ENCODE assay signal across 25 cellular contexts in genomic region chr7:131374821-131375220, GRCh38. TPM values are rescaled to one million over a fixed set of nuclear protein-coding genes. Genes with fewer than 3 reads are reported as not detected.
DNase-seq lines count a peak whose midpoint lies in the region; ATAC-seq and FAIRE-seq lines count a peak whose summit lies in the region.
"Had no signal": no experiment of that assay in that cellular context is flagged by ENCODE, and none has a peak within 500 bp of the region (broad histone marks: within the 10 kb centered on the region; RNA-seq: fewer than 3 reads in every experiment).

No MANE protein-coding gene starts in this region.

- no peak overlapping the region for H3K4me3 Mint-ChIP-seq in activated CD4-positive, alpha-beta T cell treated with anti-CD3 and anti-CD28 coated beads, Interleukin-2, amount 10 ng/mL, durations not matched to agents 7 days and 5 days
- H3K4me3 Mint-ChIP-seq: B cell; CD4-positive, alpha-beta memory T cell; CD4-positive, CD25-positive, alpha-beta regulatory T cell; CD8-positive, alpha-beta memory T cell had no signal

- FAIRE-seq in A204.1 (lab: Jason Lieb, UNC) (peak; percentile 46), TTC549 (lab: Jason Lieb, UNC) (peak; percentile 15), colon (lab: Jason Lieb, UNC) (peak; percentile 33)
- FAIRE-seq: A549, GM12892, GM18507, GM19239 had no signal

- H3K9me3 Mint-ChIP-seq in activated CD4-positive, alpha-beta T cell treated with anti-CD3 and anti-CD28 coated beads, Interleukin-2, amount 10 ng/mL, durations not matched to agents 7 days and 5 days, result no peaks in the 10 kb centered on the region
- H3K9me3 Mint-ChIP-seq: CD4-positive, alpha-beta memory T cell; CD4-positive, CD25-positive, alpha-beta regulatory T cell; CD8-positive, alpha-beta memory T cell had no signal

- no peak for ATAC-seq in GM18519 (IDR thresholded peaks at IDR 0.05; ENCODE audit: low FRiP score, unreplicated experiment)
- ATAC-seq: A549, GM12878 had no signal

- POLR2A ChIA-PET in activated CD4-positive, alpha-beta T cell treated with anti-CD3 and anti-CD28 coated beads, Interleukin-2, amount 10 ng/mL, durations not matched to agents 7 days and 5 days (lab: Charles Lee), result no interaction called here

- DNase-seq in H4 (ENCODE audit: low spot score), result no peak
- DNase-seq in activated CD4-positive, alpha-beta T cell treated with anti-CD3 and anti-CD28 coated beads, Interleukin-2, amount 10 ng/mL, durations not matched to agents 7 days and 5 days, result no peak
- DNase-seq: 8988T; AML-193; CD4-positive, alpha-beta memory T cell; CD4-positive, CD25-positive, alpha-beta regulatory T cell; CD8-positive, alpha-beta memory T cell; COR-L47; DMS 273 treated with DMSO at 0.1 percent for 48 hours; DMS153; DMS53; DMS79; DND-41; EL; GDM1 had no signal

- peaks cover 18% of the 10 kb centered on the region for H3K4me1 Mint-ChIP-seq in activated CD4-positive, alpha-beta T cell treated with anti-CD3 and anti-CD28 coated beads, Interleukin-2, amount 10 ng/mL, durations not matched to agents 7 days and 5 days

- no peaks in the 10 kb centered on the region for H3K27me3 Mint-ChIP-seq in activated CD4-positive, alpha-beta T cell treated with anti-CD3 and anti-CD28 coated beads, Interleukin-2, amount 10 ng/mL, durations not matched to agents 7 days and 5 days
- H3K27me3 Mint-ChIP-seq: B cell; CD4-positive, alpha-beta memory T cell; CD4-positive, CD25-positive, alpha-beta regulatory T cell; CD8-positive, alpha-beta memory T cell had no signal

- CTCF ChIA-PET in activated CD4-positive, alpha-beta T cell treated with anti-CD3 and anti-CD28 coated beads, Interleukin-2, amount 10 ng/mL, durations not matched to agents 7 days and 5 days (lab: Charles Lee), result no interaction called here

- no peak overlapping the region for H3K27ac Mint-ChIP-seq in activated CD4-positive, alpha-beta T cell treated with anti-CD3 and anti-CD28 coated beads, Interleukin-2, amount 10 ng/mL, durations not matched to agents 7 days and 5 days
- H3K27ac Mint-ChIP-seq: B cell; CD4-positive, alpha-beta memory T cell had no signal

- peaks cover 8% of the 10 kb centered on the region for H3K36me3 Mint-ChIP-seq in activated CD4-positive, alpha-beta T cell treated with anti-CD3 and anti-CD28 coated beads, Interleukin-2, amount 10 ng/mL, durations not matched to agents 7 days and 5 days (ENCODE audit: low read depth)

RNA-seq across cellular contexts. Expression of gene MKLN1, which starts 47.1 kb away (rescaled TPM):
- total RNA-seq in H4 (2014; rRNA removed; shearing (Covaris generic)), result 17.0 and 25.1 TPM in 2 replicates
- 10 to 100 TPM; 36.8 to 40.1 TPM for total RNA-seq in activated CD4-positive, alpha-beta T cell treated with anti-CD3 and anti-CD28 coated beads, Interleukin-2, amount 10 ng/mL, durations not matched to agents 7 days and 5 days
